9 cellular contexts compared by ENCODE assay signal in genomic region chr1:232620356-232620841, GRCh38. TPM values are rescaled to one million over a fixed set of nuclear protein-coding genes. Genes with fewer than 3 reads are reported as not detected.
DNase-seq lines count a peak whose midpoint lies in the region; FAIRE-seq and TF ChIP-seq lines count a peak whose summit lies in the region.
"Had no signal": no experiment of that assay in that cellular context is flagged by ENCODE, and none has a peak within 500 bp of the region (broad histone marks: within the 10 kb centered on the region; RNA-seq: fewer than 3 reads in every experiment).

No MANE protein-coding gene starts in this region.

- H3K4me3 ChIP-seq in tibial nerve = peak overlapping the region in 1 of 4 donors; percentile 9
- H3K4me3 ChIP-seq: GM12878 had no signal

- no peak for TF ChIP-seq CTCF in tibial nerve (IDR thresholded peaks at IDR 0.05)

- H3K27ac ChIP-seq in caudate nucleus (ENCODE audit: low read depth, low read length) (peak overlapping the region; percentile 69), tibial nerve (peak overlapping the region in 3 of 4 donors; percentile 66 to 88 (median 76))

- in situ Hi-C loops in G401 (cut with HindIII; ENCODE audit: low sequenced_read_pairs) = no loop called here

- H3K36me3 ChIP-seq in tibial nerve = no peaks in the 10 kb centered on the region

- 23 to 26% methylated on average over 6 of the region's 6 CpGs for WGBS in tibial nerve, 2 donors

- H3K27me3 ChIP-seq in tibial nerve = no peaks in the 10 kb centered on the region

- peaks cover 0 to 80% (median 19%) of the 10 kb centered on the region in 4 donors for H3K4me1 ChIP-seq in tibial nerve

- peak in 1 of 2 donors; percentile 50 for TF ChIP-seq POLR2A in tibial nerve (IDR thresholded peaks at IDR 0.05)

- FAIRE-seq in GM19239 (lab: Jason Lieb, UNC) = no peak
- FAIRE-seq: GM12878 had no signal

- H3K9me3 ChIP-seq in tibial nerve = no peaks in the 10 kb centered on the region

- DNase-seq in G401 (ENCODE audit: low spot score) (peak; percentile 34), NCI-H226 (peak; percentile 26), caudate nucleus (lab: John Stamatoyannopoulos, UW) (peak in 37 of 61 donors; percentile 2 to 84 (median 32)), left kidney (ENCODE audit: low read depth, low spot score) (peak; percentile 79), tibial nerve (ENCODE audit: low spot score in 2 of 2) (peak in 1 of 2 donors; percentile 79), ecto neural progenitor cell (ENCODE audit: low spot score) (no peak), GM19239 (ENCODE audit: insufficient read length, low spot score) (no peak), NCI-H187 treated with DMSO at 0.1 percent for 48 hours (lab: John Stamatoyannopoulos, UW) (no peak)

- TF ChIP-seq EP300 in tibial nerve (IDR thresholded peaks at IDR 0.05) = peak; percentile 72 to 91

RNA-seq across cellular contexts. Expression of gene SIPA1L2, which starts 9.5 kb away (rescaled TPM):
- not detected in 2 replicates for total RNA-seq in G401 (2014; rRNA removed; shearing (Covaris generic))
- total RNA-seq in tibial nerve = 10 to 100 TPM; 29.8 to 56.4 (median 40.7) TPM

Comparison
In these comparisons a context has a peak if more than half of its experiments do, and no peak if none do; other contexts are left out.
1. DNase-seq: peak in G401 (single experiment), NCI-H226 (single experiment), caudate nucleus (37 of 61) and left kidney (single experiment); none in ecto neural progenitor cell (single experiment), GM19239 (single experiment) and NCI-H187 treated with DMSO at 0.1 percent for 48 hours (single experiment).
2. RNA of gene SIPA1L2, which starts 9.5 kb away (total RNA-seq): 29.8 to 56.4 TPM in tibial nerve; not detected in G401; every median in the first group is over 10 times any median in the second.